Comparison of ENCODE assay signal across 11 cellular contexts in the genomic region with DNA sequence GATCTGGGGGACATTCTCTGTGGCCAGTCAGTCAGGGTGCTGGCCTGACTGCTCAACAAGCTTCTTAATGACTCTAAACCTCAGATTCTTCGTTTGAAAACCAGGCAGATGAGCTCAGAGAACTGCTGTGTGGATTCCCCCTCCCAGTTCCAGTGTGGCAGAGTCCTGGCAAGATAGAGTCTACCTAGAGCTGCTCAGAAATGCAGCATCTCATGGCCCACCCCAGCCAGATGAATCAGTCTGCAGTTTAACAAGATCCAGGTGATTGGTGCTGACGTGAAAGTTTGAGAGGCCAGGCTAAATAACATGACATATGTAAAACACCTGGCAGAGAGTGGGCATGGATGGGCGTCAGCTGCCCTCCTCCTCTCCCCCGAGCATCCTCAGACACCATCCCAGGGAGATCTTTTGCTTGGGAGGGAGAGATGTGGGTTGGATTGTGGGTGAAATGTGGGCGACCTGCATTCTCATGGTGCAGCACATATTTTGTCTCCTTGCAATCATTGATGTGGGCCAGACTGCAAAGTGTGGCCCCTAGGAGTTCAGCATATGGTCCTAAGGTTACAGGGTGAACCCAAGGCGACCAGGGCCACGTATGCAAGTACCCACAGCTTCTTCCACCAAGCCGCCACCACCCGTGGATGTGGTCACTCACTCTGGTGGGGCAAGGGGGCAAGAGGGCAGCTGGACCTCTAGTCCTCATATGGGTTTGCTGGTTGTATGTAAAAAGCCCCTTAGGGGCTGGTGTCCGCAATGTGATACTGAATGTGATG. TPM values are rescaled to one million over a fixed set of nuclear protein-coding genes. Genes with fewer than 3 reads are reported as not detected.
DNase-seq lines count a peak whose midpoint lies in the region; ATAC-seq, FAIRE-seq and TF ChIP-seq lines count a peak whose summit lies in the region.
"Had no signal": no experiment of that assay in that cellular context is flagged by ENCODE, and none has a peak within 500 bp of the region (broad histone marks: within the 10 kb centered on the region; RNA-seq: fewer than 3 reads in every experiment).

No MANE protein-coding gene starts in this region.

- H3K9ac ChIP-seq in OCI-LY3 (ENCODE audit: low read length) (peak overlapping the region; percentile 85), endothelial cell of umbilical vein (replicated peaks; ENCODE audit: extremely low read depth, insufficient read depth, low read length) (no peak overlapping the region)

- H3K4me2 ChIP-seq in OCI-LY3 (ENCODE audit: low read length) (peak overlapping the region; percentile 47), endothelial cell of umbilical vein (ENCODE audit: insufficient read depth, low read length) (no peak overlapping the region)

- no peak overlapping the region for H3K27ac ChIP-seq in CD8-positive, alpha-beta memory T cell (ENCODE audit: low read depth, low read length)
- H3K27ac ChIP-seq in OCI-LY3 (ENCODE audit: low read length) (peak overlapping the region; percentile 88), endothelial cell of umbilical vein (ENCODE audit: insufficient read depth, low read depth, low read length) (no peak overlapping the region), psoas muscle (peak overlapping the region; percentile 98), WERI-Rb-1 (no peak overlapping the region)
- H3K27ac ChIP-seq: SJCRH30 had no signal

- no TSS peak for BruUV-seq in endothelial cell of umbilical vein (replicated peaks; lab: Mats Ljungman, UMichigan)

- FAIRE-seq in endothelial cell of umbilical vein (lab: Jason Lieb, UNC): peak; percentile 31
- FAIRE-seq: small intestine had no signal

- no peaks in the 10 kb centered on the region for H3K9me3 Mint-ChIP-seq in CD8-positive, alpha-beta memory T cell

- CTCF ChIA-PET in CD8-positive, alpha-beta memory T cell (lab: Charles Lee): interaction anchor here (1.1 kb wide), 1 partner anchor 16 kb away, joined by 3 read pairs; no protein-coding TSS in a partner anchor
- CTCF ChIA-PET in endothelial cell of umbilical vein (lab: Charles Lee): interaction anchor here (1.3 to 3.4 kb wide), 3 partner anchors 9 to 17 kb away, joined by 3 to 17 read pairs (median 7); no protein-coding TSS in a partner anchor

- no peak for TF ChIP-seq POLR2A in endothelial cell of umbilical vein (IDR thresholded peaks at IDR 0.05; ENCODE audit: low read depth, low read length)

- ATAC-seq in psoas muscle (no peak), HG03097 (IDR thresholded peaks at IDR 0.05; ENCODE audit: low FRiP score, unreplicated experiment) (no peak), GM18868 (IDR thresholded peaks at IDR 0.05; ENCODE audit: unreplicated experiment) (no peak)

- H2AFZ ChIP-seq in OCI-LY3 (ENCODE audit: low read depth, low read length) (no peak overlapping the region), endothelial cell of umbilical vein (ENCODE audit: low read depth, low read length) (no peak overlapping the region)

- no peaks in the 10 kb centered on the region; the same call in 1 of the 2 replicates for H3K79me2 ChIP-seq in OCI-LY3 (ENCODE audit: low read length)
- H3K79me2 ChIP-seq in endothelial cell of umbilical vein (ENCODE audit: control insufficient read depth, insufficient read depth, low read length): no peaks in the 10 kb centered on the region

- no peaks in the 10 kb centered on the region for H3K9me3 ChIP-seq in CD8-positive, alpha-beta memory T cell (ENCODE audit: low read length)
- H3K9me3 ChIP-seq in OCI-LY3 (ENCODE audit: insufficient read depth, low read length) (no peaks in the 10 kb centered on the region), endothelial cell of umbilical vein (replicated peaks; ENCODE audit: control insufficient read depth, insufficient read depth, low read length) (no peaks in the 10 kb centered on the region), psoas muscle (no peaks in the 10 kb centered on the region), WERI-Rb-1 (ENCODE audit: severe bottlenecking) (no peaks in the 10 kb centered on the region)
- H3K9me3 ChIP-seq: SJCRH30 had no signal

- peaks cover 59% of the 10 kb centered on the region for H3K4me1 ChIP-seq in CD8-positive, alpha-beta memory T cell (ENCODE audit: insufficient read depth, low read length)
- H3K4me1 ChIP-seq in OCI-LY3 (ENCODE audit: low read length): peaks cover 81% of the 10 kb centered on the region
- peaks cover 30% of the 10 kb centered on the region for H3K4me1 ChIP-seq in endothelial cell of umbilical vein (ENCODE audit: control insufficient read depth, extremely low read depth, insufficient read depth, low read length)
- peaks cover 40% of the 10 kb centered on the region for H3K4me1 ChIP-seq in psoas muscle

- H4K20me1 ChIP-seq in OCI-LY3 (ENCODE audit: insufficient read depth, low read length): no peaks in the 10 kb centered on the region
- no peaks in the 10 kb centered on the region for H4K20me1 ChIP-seq in endothelial cell of umbilical vein (replicated peaks; ENCODE audit: control insufficient read depth, extremely low read depth, insufficient read depth, low read length)

- H3K4me3 ChIP-seq in CD8-positive, alpha-beta memory T cell (ENCODE audit: low read length): no peak overlapping the region
- H3K4me3 ChIP-seq in OCI-LY3 (ENCODE audit: low read length): no peak overlapping the region
- H3K4me3 ChIP-seq in endothelial cell of umbilical vein (replicated peaks in 1 of 3; ENCODE audit: insufficient read depth in 1 of 3, low read depth in 1 of 3, low read length in 3 of 3): no peak overlapping the region
- H3K4me3 ChIP-seq in psoas muscle: no peak overlapping the region
- H3K4me3 ChIP-seq in WERI-Rb-1 (ENCODE audit: low read depth, low read length): no peak overlapping the region
- H3K4me3 ChIP-seq: SJCRH30 had no signal

- WGBS in psoas muscle, 3 donors: 80 to 85% (median 84%) methylated on average over 10 of the region's 10 CpGs

- POLR2A ChIA-PET in CD8-positive, alpha-beta memory T cell (lab: Charles Lee): no interaction called here
- POLR2A ChIA-PET in endothelial cell of umbilical vein (lab: Charles Lee): interaction anchor here (0.6 to 2.3 kb wide), 2 partner anchors 19 kb away, joined by 4 to 12 read pairs; a partner anchor contains a TSS

- peaks cover 44 to 51% (median 45%) of the 10 kb centered on the region in 3 donors for H3K4me1 Mint-ChIP-seq in CD8-positive, alpha-beta memory T cell

- H3K27me3 ChIP-seq in CD8-positive, alpha-beta memory T cell (ENCODE audit: insufficient read depth, low read length, poor library complexity, severe bottlenecking): no peaks in the 10 kb centered on the region
- H3K27me3 ChIP-seq in OCI-LY3 (ENCODE audit: low read depth, low read length) (no peaks in the 10 kb centered on the region), endothelial cell of umbilical vein (ENCODE audit: control insufficient read depth in 2 of 2, insufficient read depth in 2 of 2, low read length in 2 of 2) (no peaks in the 10 kb centered on the region), psoas muscle (ENCODE audit: insufficient read depth in 3 of 3, low read length in 2 of 3) (no peaks in the 10 kb centered on the region), WERI-Rb-1 (ENCODE audit: insufficient read depth, low read depth, severe bottlenecking) (no peaks in the 10 kb centered on the region)
- H3K27me3 ChIP-seq: SJCRH30 had no signal

- no peaks in the 10 kb centered on the region for H3K36me3 ChIP-seq in CD8-positive, alpha-beta memory T cell (ENCODE audit: insufficient read depth, low read length)
- H3K36me3 ChIP-seq in OCI-LY3 (replicated peaks; ENCODE audit: low read depth, low read length) (no peaks in the 10 kb centered on the region), endothelial cell of umbilical vein (ENCODE audit: control insufficient read depth in 2 of 2, extremely low read depth in 1 of 2, insufficient read depth in 2 of 2, low read length in 2 of 2) (no peaks in the 10 kb centered on the region), psoas muscle (ENCODE audit: insufficient read depth in 1 of 2, low read depth in 1 of 2) (no peaks in the 10 kb centered on the region), WERI-Rb-1 (no peaks in the 10 kb centered on the region)
- H3K36me3 ChIP-seq: SJCRH30 had no signal

- no peak for TF ChIP-seq CTCF in OCI-LY3 (IDR thresholded peaks at IDR 0.05; ENCODE audit: low read depth, low read length)
- TF ChIP-seq CTCF in endothelial cell of umbilical vein (IDR thresholded peaks at IDR 0.05; ENCODE audit: extremely low read depth in 1 of 2, insufficient read depth in 1 of 2, low read depth in 1 of 2, low read length in 2 of 2): no peak
- TF ChIP-seq CTCF in psoas muscle (IDR thresholded peaks at IDR 0.05): no peak
- no peak for TF ChIP-seq CTCF in WERI-Rb-1 (IDR thresholded peaks at IDR 0.05; ENCODE audit: low read depth, low read length)

- H3K27me3 Mint-ChIP-seq in CD8-positive, alpha-beta memory T cell: no peaks in the 10 kb centered on the region

- intact Hi-C loops in endothelial cell of umbilical vein (cut with micrococcal nuclease): no loop called here
- intact Hi-C loops in psoas muscle (cut with DNase I): no loop called here

- no peaks in the 10 kb centered on the region for H3K9me1 ChIP-seq in endothelial cell of umbilical vein (replicated peaks; ENCODE audit: control insufficient read depth, extremely low read depth, insufficient read depth, low read length)

- H3K36me3 Mint-ChIP-seq in CD8-positive, alpha-beta memory T cell: no peaks in the 10 kb centered on the region

- peak overlapping the region; percentile 46 to 81 (median 67) for H3K4me3 Mint-ChIP-seq in CD8-positive, alpha-beta memory T cell

- dilution Hi-C loops in endothelial cell of umbilical vein (cut with MboI; ENCODE audit: extremely low pct_ligation_motif_present, low sequenced_read_pairs): no loop called here

- DNase-seq in CD8-positive, alpha-beta memory T cell: no peak
- DNase-seq in endothelial cell of umbilical vein (ENCODE audit: low read depth, low spot score): no peak
- DNase-seq in psoas muscle: no peak
- DNase-seq in MV-4-11 (lab: John Stamatoyannopoulos, UW): no peak
- DNase-seq in WERI-Rb-1: no peak
- DNase-seq: EL, SJCRH30, small intestine had no signal

- H3K27ac Mint-ChIP-seq in CD8-positive, alpha-beta memory T cell: peak overlapping the region in 7 of 8 donors; percentile 78 to 94 (median 86)

RNA-seq across cellular contexts. Expression of a gene that starts 19.5 kb away (rescaled TPM):
- 10 to 100 TPM; 26.9 to 27.4 TPM for total RNA-seq in CD8-positive, alpha-beta memory T cell
- 38.9 TPM for polyA plus RNA-seq in CD8-positive, alpha-beta memory T cell
- total RNA-seq in endothelial cell of umbilical vein: 13.6 and 14.3 TPM in 2 replicates
- polyA plus RNA-seq in endothelial cell of umbilical vein: 6.2 and 6.6 TPM in 2 replicates
- polyA plus RNA-seq in endothelial cell of umbilical vein (2011; cell fraction: cytosol; rRNA removed): 5.3 and 7.9 TPM in 2 replicates
- 15.2 and 19.0 TPM in 2 replicates for polyA plus RNA-seq in endothelial cell of umbilical vein (2011; cell fraction: nucleus; rRNA removed)
- polyA plus RNA-seq in endothelial cell of umbilical vein (2012): 12.2 and 14.3 TPM in 2 replicates
- 7.8 and 10.9 TPM in 2 replicates for polyA minus RNA-seq in endothelial cell of umbilical vein
- polyA minus RNA-seq in endothelial cell of umbilical vein (2011; cell fraction: cytosol; rRNA and poly(A)+ RNA removed): 31.0 TPM
- 7.3 and 17.4 TPM in 2 replicates for polyA minus RNA-seq in endothelial cell of umbilical vein (2011; cell fraction: nucleus; rRNA and poly(A)+ RNA removed)
- total RNA-seq in psoas muscle: 10 to 100 TPM in 3 of 4 donors, 1 to 10 TPM in 1; 8.5 to 43.5 (median 23.6) TPM
- 10 to 100 TPM in 1 of 3 donors, 1 to 10 TPM in 2; 5.3 to 24.4 (median 7.5) TPM for polyA plus RNA-seq in psoas muscle

RNA-seq across cellular contexts. Expression of a gene that starts 38.1 kb away (rescaled TPM):
- 10 to 100 TPM; 48.2 to 51.5 TPM for total RNA-seq in CD8-positive, alpha-beta memory T cell
- polyA plus RNA-seq in CD8-positive, alpha-beta memory T cell: 31.5 TPM
- total RNA-seq in endothelial cell of umbilical vein: 55.6 and 66.0 TPM in 2 replicates
- polyA plus RNA-seq in endothelial cell of umbilical vein: 48.4 and 50.8 TPM in 2 replicates
- 28.4 and 36.1 TPM in 2 replicates for polyA plus RNA-seq in endothelial cell of umbilical vein (2011; cell fraction: cytosol; rRNA removed)
- polyA plus RNA-seq in endothelial cell of umbilical vein (2011; cell fraction: nucleus; rRNA removed): 195 and 203 TPM in 2 replicates
- 30.2 and 34.0 TPM in 2 replicates for polyA plus RNA-seq in endothelial cell of umbilical vein (2012)
- polyA minus RNA-seq in endothelial cell of umbilical vein: 62.5 and 77.9 TPM in 2 replicates
- polyA minus RNA-seq in endothelial cell of umbilical vein (2011; cell fraction: cytosol; rRNA and poly(A)+ RNA removed): 31.2 TPM
- 72.4 and 73.4 TPM in 2 replicates for polyA minus RNA-seq in endothelial cell of umbilical vein (2011; cell fraction: nucleus; rRNA and poly(A)+ RNA removed)
- total RNA-seq in psoas muscle: 10 to 100 TPM; 15.0 to 24.2 (median 20.3) TPM
- 10 to 100 TPM; 10.2 to 16.3 (median 15.5) TPM for polyA plus RNA-seq in psoas muscle

Comparison
In these comparisons a context has a peak if more than half of its experiments do, and no peak if none do; other contexts are left out.
1. H3K27ac ChIP-seq: peak in OCI-LY3 (single experiment) and psoas muscle (single experiment); none in CD8-positive, alpha-beta memory T cell (single experiment), endothelial cell of umbilical vein (single experiment) and WERI-Rb-1 (single experiment).